19 cellular contexts compared by ENCODE assay signal in genomic region chr6:32937230-32937633, GRCh38. TPM values are rescaled to one million over a fixed set of nuclear protein-coding genes. Genes with fewer than 3 reads are reported as not detected.
DNase-seq lines count a peak whose midpoint lies in the region; ATAC-seq and TF ChIP-seq lines count a peak whose summit lies in the region.
"Had no signal": no experiment of that assay in that cellular context is flagged by ENCODE, and none has a peak within 500 bp of the region (broad histone marks: within the 10 kb centered on the region; RNA-seq: fewer than 3 reads in every experiment).

No MANE protein-coding gene starts in this region.

- intact Hi-C loops in left ventricle myocardium superior (cut with micrococcal nuclease): no loop called here
- intact Hi-C loops in sigmoid colon (cut with DNase I): no loop called here

- no peaks in the 10 kb centered on the region for H3K36me3 ChIP-seq in sigmoid colon
- H3K36me3 ChIP-seq: MG63, Peyer's patch, tibial nerve had no signal

- H3K27ac ChIP-seq in sigmoid colon: peak overlapping the region in 2 of 4 donors; percentile 19 to 26

- H3K27me3 ChIP-seq in sigmoid colon: no peaks in the 10 kb centered on the region
- H3K27me3 ChIP-seq: Peyer's patch, tibial nerve had no signal

- no peak overlapping the region for H3K4me3 ChIP-seq in sigmoid colon
- H3K4me3 ChIP-seq: MG63, Peyer's patch, tibial nerve had no signal

- H3K4me1 ChIP-seq in sigmoid colon: peaks cover 0 to 6% (median 5%) of the 10 kb centered on the region in 4 donors

- no peak for ATAC-seq in GM18505 (IDR thresholded peaks at IDR 0.05; ENCODE audit: unreplicated experiment)
- peak; percentile 42 for ATAC-seq in left ventricle myocardium superior
- no peak for ATAC-seq in GM18867 (IDR thresholded peaks at IDR 0.05; ENCODE audit: unreplicated experiment)
- ATAC-seq in HG02623 (IDR thresholded peaks at IDR 0.05; ENCODE audit: unreplicated experiment): no peak
- ATAC-seq: T-cell had no signal

- no peak for TF ChIP-seq EP300 in sigmoid colon (IDR thresholded peaks at IDR 0.05)

- DNase-seq in SKM-1 (lab: John Stamatoyannopoulos, UW; ENCODE audit: unreplicated experiment) (peak; percentile 43), left ventricle myocardium superior (peak; percentile 35), sigmoid colon (peak; percentile 72), NCI-H2081 (lab: John Stamatoyannopoulos, UW) (no peak), DMS153 treated with DMSO at 0.1 percent for 48 hours (lab: John Stamatoyannopoulos, UW; ENCODE audit: unreplicated experiment) (no peak)
- DNase-seq: activated effector memory CD4-positive, alpha-beta T cell treated with Interleukin-2 at 50 U/mL for 16 hours; DMS 273 treated with DMSO at 0.1 percent for 48 hours; endodermal cell; MG63; NCI-H2107; NCI-H69; Peyer's patch; stimulated activated CD4-positive, alpha-beta T cell treated with anti-CD3 and anti-CD28 coated beads, Interleukin-4, amount 100 ng/mL, for 1 hour; T-cell had no signal

- peak; percentile 24 for TF ChIP-seq POLR2A in GM18505 (IDR thresholded peaks at IDR 0.05; ENCODE audit: borderline replicate concordance, extremely low read depth, insufficient read depth, insufficient read length)
- TF ChIP-seq POLR2A in sigmoid colon (IDR thresholded peaks at IDR 0.05): no peak

- no peak for TF ChIP-seq CTCF in sigmoid colon (IDR thresholded peaks at IDR 0.05)

- no peaks in the 10 kb centered on the region for H3K9me3 ChIP-seq in sigmoid colon
- H3K9me3 ChIP-seq: MG63, Peyer's patch, tibial nerve had no signal

- WGBS in sigmoid colon, 2 donors: 80 to 82% methylated on average over 8 of the region's 8 CpGs

RNA-seq across cellular contexts. Expression of gene HLA-DMB, which starts 3.6 kb away (rescaled TPM):
- 10.6 TPM for total RNA-seq in left ventricle myocardium superior
- 10 to 100 TPM; 10.2 to 25.3 (median 11.5) TPM for total RNA-seq in sigmoid colon
- polyA plus RNA-seq in sigmoid colon: 100 to 1,000 TPM in 1 of 3 donors, 10 to 100 TPM in 2; 13.2 to 108 (median 90.5) TPM
- total RNA-seq: lung microvascular endothelial cell had no signal

RNA-seq across cellular contexts. Expression of gene HLA-DMA, which starts 15.7 kb away (rescaled TPM):
- total RNA-seq in left ventricle myocardium superior (20.0 TPM), sigmoid colon (10 to 100 TPM; 16.3 to 26.0 (median 20.2) TPM)
- 100 to 1,000 TPM in 1 of 3 donors, 10 to 100 TPM in 2; 19.8 to 131 (median 57.1) TPM for polyA plus RNA-seq in sigmoid colon

RNA-seq across cellular contexts. Expression of gene BRD2, which starts 31.2 kb away (rescaled TPM):
- total RNA-seq in left ventricle myocardium superior (73.8 TPM), sigmoid colon (100 to 1,000 TPM in 1 of 4 donors, 10 to 100 TPM in 3; 82.4 to 116 (median 87.7) TPM)
- 100 to 1,000 TPM in 1 of 3 donors, 10 to 100 TPM in 2; 60.6 to 135 (median 69.7) TPM for polyA plus RNA-seq in sigmoid colon

Comparison
In these comparisons a context has a peak if more than half of its experiments do, and no peak if none do; other contexts are left out.
1. DNase-seq: peak in SKM-1 (single experiment), left ventricle myocardium superior (single experiment) and sigmoid colon (single experiment); none in NCI-H2081 (0 of 2) and DMS153 treated with DMSO at 0.1 percent for 48 hours (single experiment).